Comparison of ENCODE assay signal across 13 cellular contexts in the genomic region with DNA sequence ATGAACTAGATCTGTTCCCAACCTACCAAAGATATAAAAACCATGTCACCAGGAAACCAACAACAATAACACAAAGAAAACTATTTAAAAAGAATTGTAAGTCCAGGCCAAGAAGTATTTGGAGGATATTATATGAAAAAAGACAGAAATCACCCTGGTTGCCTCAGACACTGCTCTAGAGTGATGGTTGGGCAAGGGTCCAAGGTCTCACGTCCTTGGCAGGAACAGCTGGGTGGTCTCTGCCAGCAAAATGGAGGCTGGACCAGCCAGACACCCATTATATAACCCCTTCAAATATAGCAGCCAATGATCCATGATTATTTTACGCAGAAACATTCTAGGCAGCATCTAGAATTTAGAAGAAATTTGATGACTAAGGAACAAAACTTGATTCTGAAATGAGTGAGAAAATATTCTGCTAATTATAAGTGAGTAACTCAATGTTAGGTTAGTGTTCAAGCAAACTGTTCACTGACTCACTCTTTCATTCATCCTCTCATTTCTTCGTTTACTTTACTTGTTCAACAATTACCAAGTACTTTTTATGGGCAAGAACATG.
"Had no signal": no experiment of that assay in that cellular context is flagged by ENCODE, and none has a peak within 500 bp of the region (broad histone marks: within the 10 kb centered on the region; RNA-seq: fewer than 3 reads in every experiment).

No MANE protein-coding gene starts in this region.

- H3K9me3 ChIP-seq: neutrophil, testis had no signal

- H3K36me3 ChIP-seq: neutrophil had no signal

- H3K27ac ChIP-seq: hepatocyte, neutrophil, testis had no signal

- H3K27ac Mint-ChIP-seq: activated naive CD8-positive, alpha-beta T cell; naive thymus-derived CD4-positive, alpha-beta T cell had no signal

- H3K9me3 Mint-ChIP-seq: activated T-cell treated with anti-CD3 and anti-CD28 coated beads, Interleukin-2, amount 50 U/mL, for 4 hours; naive thymus-derived CD4-positive, alpha-beta T cell had no signal

- H3K36me3 Mint-ChIP-seq: activated naive CD8-positive, alpha-beta T cell; naive thymus-derived CD4-positive, alpha-beta T cell had no signal

- DNase-seq: activated CD4-positive, alpha-beta T cell treated with anti-CD3 and anti-CD28 coated beads, Interleukin-2, amount 50 U/mL, for 48 hours; activated CD4-positive, CD25-positive, alpha-beta regulatory T cell; activated gamma-delta T cell; activated T-cell treated with anti-CD3 and anti-CD28 coated beads, Interleukin-2, amount 50 U/mL, for 4 hours; naive thymus-derived CD4-positive, alpha-beta T cell; stimulated activated CD4-positive, alpha-beta T cell treated with anti-CD3 and anti-CD28 coated beads, Interleukin-12 subunit alpha, Interleukin-12 subunit beta, amount 100 ng/mL, for 4 hours; stimulated activated naive CD4-positive, alpha-beta T cell treated with Interleukin-2 at 50 U/mL for 16 hours; T-helper 2 cell; testis had no signal

- H3K4me3 Mint-ChIP-seq: activated naive CD8-positive, alpha-beta T cell; activated T-cell treated with anti-CD3 and anti-CD28 coated beads, Interleukin-2, amount 50 U/mL, for 4 hours; naive thymus-derived CD4-positive, alpha-beta T cell had no signal

- H3K27me3 ChIP-seq: hepatocyte, testis had no signal

- H3K4me3 ChIP-seq: hepatocyte, lung, testis had no signal
